ENCODE assay signal across 9 cellular contexts in the genomic region with DNA sequence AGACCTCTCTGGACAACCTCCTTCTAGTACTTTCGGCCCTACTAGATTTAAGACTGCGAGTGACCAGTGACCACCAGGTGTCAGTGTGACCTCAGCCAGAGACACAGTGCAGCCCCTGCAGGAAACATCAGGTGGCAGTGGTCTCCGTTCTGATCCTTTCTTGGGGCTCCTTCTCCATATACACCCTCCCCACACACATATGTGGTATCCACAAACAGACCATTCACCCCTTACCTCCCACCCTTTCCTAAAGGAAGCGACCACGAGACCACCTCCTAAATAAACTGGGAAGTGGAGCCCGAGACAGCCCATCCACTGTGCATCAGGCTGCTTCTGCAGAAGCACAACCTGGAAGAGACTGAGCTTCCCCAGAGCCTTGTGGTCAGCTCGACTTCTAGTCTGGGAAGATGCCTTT. TPM values are rescaled to one million over a fixed set of nuclear protein-coding genes. Genes with fewer than 3 reads are reported as not detected.
DNase-seq lines count a peak whose midpoint lies in the region; ATAC-seq and TF ChIP-seq lines count a peak whose summit lies in the region.
"Had no signal": no experiment of that assay in that cellular context is flagged by ENCODE, and none has a peak within 500 bp of the region (broad histone marks: within the 10 kb centered on the region; RNA-seq: fewer than 3 reads in every experiment).

No MANE protein-coding gene starts in this region.

- H3K27me3 ChIP-seq in SJSA1 (replicated peaks) (no peaks in the 10 kb centered on the region), vagina (no peaks in the 10 kb centered on the region)

- TF ChIP-seq CTCF in glutamatergic neuron (IDR thresholded peaks at IDR 0.05; ENCODE audit: partially characterized antibody, unreplicated experiment) (peak; percentile 85), progenitor cell of endocrine pancreas (IDR thresholded peaks at IDR 0.05; ENCODE audit: unreplicated experiment) (peak; percentile 100), vagina (IDR thresholded peaks at IDR 0.05) (peak; percentile 52 to 62 (median 57))

- H3K27ac Mint-ChIP-seq in activated naive CD4-positive, alpha-beta T cell treated with anti-CD3 and anti-CD28 coated beads for 36 hours, result no peak overlapping the region
- H3K27ac Mint-ChIP-seq in glutamatergic neuron (ENCODE audit: unreplicated experiment), result peak overlapping the region; percentile 11
- H3K27ac Mint-ChIP-seq in progenitor cell of endocrine pancreas, result no peak overlapping the region
- H3K27ac Mint-ChIP-seq: activated naive CD8-positive, alpha-beta T cell had no signal

- CTCF ChIA-PET in activated naive CD4-positive, alpha-beta T cell treated with anti-CD3 and anti-CD28 coated beads for 36 hours (lab: Charles Lee), result interaction anchor here (0.7 to 1.5 kb wide), 6 partner anchors 10 to 268 kb away, joined by 3 to 4 read pairs (median 4); no protein-coding TSS in a partner anchor

- H3K9me3 Mint-ChIP-seq in activated naive CD4-positive, alpha-beta T cell treated with anti-CD3 and anti-CD28 coated beads for 36 hours, result no peaks in the 10 kb centered on the region
- H3K9me3 Mint-ChIP-seq in glutamatergic neuron (ENCODE audit: unreplicated experiment) (peaks cover 10% of the 10 kb centered on the region), progenitor cell of endocrine pancreas (ENCODE audit: low read depth) (no peaks in the 10 kb centered on the region)

- H3K27ac ChIP-seq in SJSA1 (no peak overlapping the region), vagina (no peak overlapping the region)

- H3K36me3 ChIP-seq in SJSA1 (peaks cover 14% of the 10 kb centered on the region; the same call in 1 of the 2 replicates), vagina (peaks cover 0 to 6% of the 10 kb centered on the region in 2 donors)

- no peak for ATAC-seq in GM21526 (IDR thresholded peaks at IDR 0.05; ENCODE audit: low FRiP score, unreplicated experiment)

- H3K4me1 ChIP-seq in SJSA1 (replicated peaks), result no peaks in the 10 kb centered on the region
- H3K4me1 ChIP-seq in vagina, result peaks cover 38% of the 10 kb centered on the region

- DNase-seq in DMS 273 treated with DMSO at 0.1 percent for 48 hours (lab: John Stamatoyannopoulos, UW) (peak; percentile 27), HuH-7.5 (ENCODE audit: low spot score) (peak; percentile 82), SJSA1 (ENCODE audit: low read depth in 1 of 2, low spot score in 2 of 2) (peak; percentile 58 to 69), glutamatergic neuron (peak; percentile 85), progenitor cell of endocrine pancreas (ENCODE audit: low spot score, unreplicated experiment) (peak; percentile 79), vagina (ENCODE audit: extremely low spot score in 2 of 2) (no peak)
- DNase-seq in activated naive CD4-positive, alpha-beta T cell treated with anti-CD3 and anti-CD28 coated beads for 36 hours, result peak; percentile 85

- intact Hi-C loops in activated naive CD4-positive, alpha-beta T cell treated with anti-CD3 and anti-CD28 coated beads for 36 hours (cut with micrococcal nuclease), result loop anchor here (1.0 to 5.0 kb wide), 2 partner anchors 98 to 268 kb away; no protein-coding TSS in a partner anchor
- intact Hi-C loops in vagina (cut with DNase I), result no loop called here

- no peaks in the 10 kb centered on the region for H3K27me3 Mint-ChIP-seq in activated naive CD4-positive, alpha-beta T cell treated with anti-CD3 and anti-CD28 coated beads for 36 hours (ENCODE audit: low read depth)
- peaks cover 4% of the 10 kb centered on the region for H3K27me3 Mint-ChIP-seq in glutamatergic neuron (ENCODE audit: unreplicated experiment)
- H3K27me3 Mint-ChIP-seq in progenitor cell of endocrine pancreas, result no peaks in the 10 kb centered on the region
- H3K27me3 Mint-ChIP-seq: activated naive CD8-positive, alpha-beta T cell had no signal

- no peak overlapping the region for H3K4me3 ChIP-seq in SJSA1
- H3K4me3 ChIP-seq in vagina, result no peak overlapping the region

- H3K4me3 Mint-ChIP-seq in activated naive CD4-positive, alpha-beta T cell treated with anti-CD3 and anti-CD28 coated beads for 36 hours, result no peak overlapping the region
- H3K4me3 Mint-ChIP-seq in glutamatergic neuron (ENCODE audit: unreplicated experiment) (peak overlapping the region; percentile 20), progenitor cell of endocrine pancreas (ENCODE audit: low read depth) (no peak overlapping the region)
- H3K4me3 Mint-ChIP-seq: activated naive CD8-positive, alpha-beta T cell had no signal

- H3K36me3 Mint-ChIP-seq in activated naive CD4-positive, alpha-beta T cell treated with anti-CD3 and anti-CD28 coated beads for 36 hours (ENCODE audit: low read depth), result peaks cover 6% of the 10 kb centered on the region
- H3K36me3 Mint-ChIP-seq in glutamatergic neuron (ENCODE audit: unreplicated experiment) (peaks cover 6% of the 10 kb centered on the region), progenitor cell of endocrine pancreas (ENCODE audit: insufficient read depth) (peaks cover 6% of the 10 kb centered on the region)
- H3K36me3 Mint-ChIP-seq: activated naive CD8-positive, alpha-beta T cell had no signal

- H3K4me1 Mint-ChIP-seq in activated naive CD4-positive, alpha-beta T cell treated with anti-CD3 and anti-CD28 coated beads for 36 hours (ENCODE audit: low read depth), result peaks cover 15% of the 10 kb centered on the region
- peaks cover 42% of the 10 kb centered on the region for H3K4me1 Mint-ChIP-seq in glutamatergic neuron (ENCODE audit: low read depth, unreplicated experiment)
- peaks cover 19% of the 10 kb centered on the region for H3K4me1 Mint-ChIP-seq in progenitor cell of endocrine pancreas (ENCODE audit: low read depth)

- no peaks in the 10 kb centered on the region for H3K9me3 ChIP-seq in SJSA1 (replicated peaks)
- H3K9me3 ChIP-seq in vagina, result no peaks in the 10 kb centered on the region

- TF ChIP-seq POLR2A in vagina (IDR thresholded peaks at IDR 0.05), result no peak

RNA-seq across cellular contexts. Expression of gene CYP2D6, which starts 38.5 kb away (rescaled TPM):
- 0.05 TPM in 1 of 2 replicates, not detected in the other for total RNA-seq in SJSA1 (2014; rRNA removed; shearing (Covaris generic))
- 1 to 10 TPM in 1 of 2 experiments, under 1 TPM in 1; 0.89 to 1.4 TPM for total RNA-seq in activated naive CD4-positive, alpha-beta T cell treated with anti-CD3 and anti-CD28 coated beads for 36 hours
- total RNA-seq in glutamatergic neuron (ENCODE audit: unreplicated experiment), result 15.9 TPM
- 8.0 and 10.3 TPM in 2 replicates for total RNA-seq in progenitor cell of endocrine pancreas
- 1.7 TPM for total RNA-seq in vagina

Comparison
In these comparisons a context has a peak if more than half of its experiments do, and no peak if none do; other contexts are left out.
1. DNase-seq: peak in DMS 273 treated with DMSO at 0.1 percent for 48 hours (single experiment), HuH-7.5 (single experiment), SJSA1 (2 of 2), activated naive CD4-positive, alpha-beta T cell treated with anti-CD3 and anti-CD28 coated beads for 36 hours (single experiment), glutamatergic neuron (single experiment) and progenitor cell of endocrine pancreas (single experiment); none in vagina (0 of 2).
2. Peak in every context shown above with its lines, with median percentiles within 50 percentile points of each other: CTCF ChIP-seq.